In the genomic region with DNA sequence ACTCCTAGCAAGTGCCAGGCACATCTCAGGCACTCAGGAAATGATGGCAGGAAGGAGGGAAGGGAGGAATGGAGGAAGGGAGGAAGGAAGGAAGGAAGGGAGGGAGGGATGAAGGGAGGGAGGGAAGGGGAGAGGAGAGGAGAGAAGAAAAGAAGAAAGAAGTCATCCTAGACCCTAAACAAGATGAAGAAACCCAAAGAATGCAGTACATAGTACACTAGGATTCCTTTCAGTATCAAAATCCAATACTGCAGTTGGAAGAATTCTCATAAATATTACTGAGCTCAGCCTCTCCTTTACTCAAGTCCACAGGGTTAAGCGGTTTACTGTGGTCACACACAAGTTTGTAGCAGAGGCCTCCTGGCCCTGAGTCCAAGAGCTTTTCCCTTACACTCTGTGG, we compare ENCODE assay signal across 33 cellular contexts.
"Had no signal": no experiment of that assay in that cellular context is flagged by ENCODE, and none has a peak within 500 bp of the region (broad histone marks: within the 10 kb centered on the region; RNA-seq: fewer than 3 reads in every experiment).

No MANE protein-coding gene starts in this region.

- FAIRE-seq: astrocyte, bronchial epithelial cell had no signal

- H3K27me3 ChIP-seq: adrenal gland, ascending aorta, body of pancreas, brain microvascular endothelial cell, breast epithelium, cardiac muscle cell had no signal

- H3K4me1 ChIP-seq: adrenal gland, ascending aorta, body of pancreas, breast epithelium had no signal

- H3K4me3 ChIP-seq: adrenal gland, ascending aorta, body of pancreas, breast epithelium, cardiac muscle cell had no signal

- DNase-seq: activated effector memory CD4-positive, alpha-beta T cell treated with anti-CD3 and anti-CD28 coated beads, Interleukin-2, amount 50 U/mL, for 16 hours; activated effector memory CD4-positive, alpha-beta T cell treated with Interleukin-2 at 50 U/mL for 16 hours; activated gamma-delta T cell; activated gamma-delta T cell treated with Interleukin-2 at 50 U/mL for 16 hours; activated naive CD4-positive, alpha-beta T cell; activated naive CD4-positive, alpha-beta T cell treated with anti-CD3 and anti-CD28 coated beads for 36 hours; activated naive CD4-positive, alpha-beta T cell treated with anti-CD3 and anti-CD28 coated beads, Interleukin-2, amount 10 ng/mL, durations not matched to agents 7 days and 5 days; activated naive CD4-positive, alpha-beta T cell treated with anti-CD3 and anti-CD28 coated beads, Interleukin-2, amount 50 U/mL, for 16 hours; activated naive CD4-positive, alpha-beta T cell treated with Interleukin-2 at 50 U/mL for 16 hours; activated naive CD8-positive, alpha-beta T cell treated with anti-CD3 and anti-CD28 coated beads for 36 hours; activated naive CD8-positive, alpha-beta T cell treated with anti-CD3 and anti-CD28 coated beads, Interleukin-2, amount 10 ng/mL, durations not matched to agents 7 days and 5 days; activated naive CD8-positive, alpha-beta T cell treated with anti-CD3 and anti-CD28 coated beads, Interleukin-2, amount 50 U/mL, for 24 hours; activated T-cell treated with anti-CD3 and anti-CD28 coated beads, Interleukin-2, amount 50 U/mL, for 24 hours; activated T-cell treated with anti-CD3 and anti-CD28 coated beads, Interleukin-2, amount 50 U/mL, for 4 hours; activated T-cell treated with anti-CD3 and anti-CD28 coated beads, Interleukin-2, amount 50 U/mL, for 48 hours; activated T-cell treated with anti-CD3 and anti-CD28 coated beads, Interleukin-2, amount 50 U/mL, for 72 hours; adrenal gland; amniotic stem cell; amygdala; anterior cingulate cortex; aorta; body of pancreas; brain microvascular endothelial cell; caudate nucleus; central memory CD4-positive, alpha-beta T cell; cerebellar nuclear complex had no signal

- ATAC-seq: activated naive CD4-positive, alpha-beta T cell treated with anti-CD3 and anti-CD28 coated beads, Interleukin-2, amount 50 U/mL, for 72 hours; activated naive CD8-positive, alpha-beta T cell treated with anti-CD3 and anti-CD28 coated beads, Interleukin-2, amount 50 U/mL, for 24 hours; activated T-cell treated with anti-CD3 and anti-CD28 coated beads, Interleukin-2, amount 50 U/mL, for 4 hours; activated T-cell treated with anti-CD3 and anti-CD28 coated beads, Interleukin-2, amount 50 U/mL, for 72 hours; activated T-helper 17 cell treated with anti-CD3 and anti-CD28 coated beads, Interleukin-2, amount 50 U/mL, for 72 hours; body of pancreas had no signal

- H3K9me3 ChIP-seq: adrenal gland, ascending aorta, body of pancreas, breast epithelium had no signal

- H3K36me3 ChIP-seq: adrenal gland, ascending aorta, brain microvascular endothelial cell, breast epithelium, cardiac muscle cell had no signal

- H3K27ac ChIP-seq: adrenal gland, ascending aorta, body of pancreas, brain microvascular endothelial cell, breast epithelium, cardiac muscle cell had no signal
